29 cellular contexts compared by ENCODE assay signal in the genomic region with DNA sequence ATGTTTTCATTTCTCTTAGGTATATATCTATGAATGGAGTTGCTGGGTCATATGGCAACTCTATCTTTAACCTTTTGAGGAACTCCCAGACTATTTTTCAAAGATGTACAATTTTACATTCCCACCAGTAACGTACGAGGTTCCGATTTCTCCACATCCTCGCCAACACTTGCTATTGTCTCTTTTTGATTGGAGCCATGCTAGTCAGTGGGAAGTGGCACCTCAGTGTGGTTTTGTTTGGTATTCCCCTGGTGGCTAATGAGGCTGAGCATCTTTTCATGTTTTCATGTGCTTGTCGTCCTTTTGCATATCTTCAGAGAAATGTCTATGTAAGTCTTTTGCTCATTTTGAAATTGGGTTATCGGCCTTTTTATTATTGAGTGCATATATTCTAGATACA.
"Had no signal": no experiment of that assay in that cellular context is flagged by ENCODE, and none has a peak within 500 bp of the region (broad histone marks: within the 10 kb centered on the region; RNA-seq: fewer than 3 reads in every experiment).

No MANE protein-coding gene starts in this region.

- H3K27me3 ChIP-seq: ovary, testis, transverse colon, upper lobe of right lung, uterus had no signal

- H3K36me3 ChIP-seq: ovary, spleen, suprapubic skin, tibial artery, transverse colon, upper lobe of right lung, uterus had no signal

- ATAC-seq: naive thymus-derived CD8-positive, alpha-beta T cell; natural killer cell treated with Interleukin-12 subunit alpha and Interleukin-12 subunit beta and Interleukin-15 and Interleukin-18, amount 100 ng/mL, for 72 hours; psoas muscle; right cardiac atrium; sciatic nerve; stimulated activated memory B cell treated with anti-CD40 and anti-IgM and Interleukin-4, amounts not matched to agents 10 μg/mL and 1 μg/mL and 100 μg/mL, for 72 hours; stimulated activated naive CD8-positive, alpha-beta T cell treated with anti-CD3 and anti-CD28 coated beads, Interleukin-15, amount 100 ng/mL, for 72 hours; stimulated activated naive CD8-positive, alpha-beta T cell treated with anti-CD3 and anti-CD28 coated beads, Interleukin-15, Interleukin-2, amounts not matched to agents 100 U/mL and 50 U/mL, for 24 hours; upper lobe of right lung had no signal

- H3K27ac ChIP-seq: ovary, parathyroid adenoma, psoas muscle, skin epidermis, spleen, suprapubic skin, testis, tibial artery, transverse colon, upper lobe of right lung, uterus had no signal

- H3K4me2 ChIP-seq: smooth muscle cell had no signal

- DNase-seq: naive thymus-derived CD8-positive, alpha-beta T cell; nephron progenitor cell; occipital lobe; ovary; posterior cingulate gyrus; psoas muscle; right cardiac atrium; spleen; stimulated activated CD4-positive, alpha-beta T cell treated with anti-CD3 and anti-CD28 coated beads, Interleukin-12 subunit alpha, Interleukin-12 subunit beta, amount 100 ng/mL, for 4 hours; stimulated activated CD4-positive, alpha-beta T cell treated with anti-CD3 and anti-CD28 coated beads, Interleukin-1b, Interleukin-23, amount 100 ng/mL, for 48 hours; stimulated activated CD4-positive, alpha-beta T cell treated with anti-CD3 and anti-CD28 coated beads, Interleukin-4, amount 100 ng/mL, for 1 hour; stimulated activated CD4-positive, alpha-beta T cell treated with anti-CD3 and anti-CD28 coated beads, Interleukin-4, amount 100 ng/mL, for 4 hours; stimulated activated CD8-positive, alpha-beta memory T cell treated with anti-CD3 and anti-CD28 coated beads, Interleukin-4, amount 100 ng/mL, for 48 hours; stimulated activated naive CD4-positive, alpha-beta T cell; stimulated activated naive CD8-positive, alpha-beta T cell treated with anti-CD3 and anti-CD28 coated beads, Interleukin-15, amount 100 ng/mL, for 72 hours; stimulated activated naive CD8-positive, alpha-beta T cell treated with anti-CD3 and anti-CD28 coated beads, Interleukin-15, Interleukin-2, amounts not matched to agents 100 U/mL and 50 U/mL, for 24 hours; substantia nigra; testis; tibial artery; transverse colon; upper lobe of right lung; uterus had no signal

- H3K4me1 ChIP-seq: parathyroid adenoma, psoas muscle, spleen, suprapubic skin, testis, tibial artery, transverse colon, upper lobe of right lung, uterus had no signal

- H3K4me3 ChIP-seq: ovary, psoas muscle, skin epidermis, smooth muscle cell, spleen, suprapubic skin, testis, tibial artery, transverse colon, upper lobe of right lung, uterus had no signal

- H3K79me2 ChIP-seq: parathyroid adenoma had no signal

- H3K9ac ChIP-seq: parathyroid adenoma had no signal

- H3K9me3 ChIP-seq: ovary, psoas muscle, spleen, suprapubic skin, testis, tibial artery, transverse colon, upper lobe of right lung, uterus had no signal

- H2AFZ ChIP-seq: parathyroid adenoma had no signal
